Comparison of ENCODE assay signal across 10 cellular contexts in genomic region chr11:66119348-66120133, GRCh38. TPM values are rescaled to one million over a fixed set of nuclear protein-coding genes. Genes with fewer than 3 reads are reported as not detected.
DNase-seq lines count a peak whose midpoint lies in the region; ATAC-seq and TF ChIP-seq lines count a peak whose summit lies in the region.
"Had no signal": no experiment of that assay in that cellular context is flagged by ENCODE, and none has a peak within 500 bp of the region (broad histone marks: within the 10 kb centered on the region; RNA-seq: fewer than 3 reads in every experiment).

No MANE protein-coding gene starts in this region.

- peaks cover 8% of the 10 kb centered on the region for H3K36me3 Mint-ChIP-seq in activated naive CD8-positive, alpha-beta T cell treated with anti-CD3 and anti-CD28 coated beads for 36 hours
- H3K36me3 Mint-ChIP-seq in stimulated activated memory B cell treated with anti-CD40 and anti-IgM and Interleukin-4, amounts not matched to agents 10 μg/mL and 1 μg/mL and 100 μg/mL, for 72 hours: peaks cover 5% of the 10 kb centered on the region

- H3K79me2 ChIP-seq in OCI-LY7 (ENCODE audit: insufficient read depth, low read depth, low read length): peaks cover 4% of the 10 kb centered on the region; the same call in 1 of the 2 replicates

- DNase-seq in SIG-M5 treated with dmso at 0.1 percent for 504 hours (lab: John Stamatoyannopoulos, UW; ENCODE audit: unreplicated experiment) (peak; percentile 46), SIG-M5 (lab: John Stamatoyannopoulos, UW) (no peak), right cardiac atrium (no peak), erythroblast (lab: John Stamatoyannopoulos, UW) (no peak), OCI-LY7 (ENCODE audit: low spot score) (no peak), DMS 273 (lab: John Stamatoyannopoulos, UW; ENCODE audit: unreplicated experiment) (no peak)
- DNase-seq in activated naive CD8-positive, alpha-beta T cell treated with anti-CD3 and anti-CD28 coated beads for 36 hours: no peak
- DNase-seq: 8988T had no signal

- no peak overlapping the region for H3K4me3 Mint-ChIP-seq in activated naive CD8-positive, alpha-beta T cell treated with anti-CD3 and anti-CD28 coated beads for 36 hours
- no peak overlapping the region for H3K4me3 Mint-ChIP-seq in stimulated activated memory B cell treated with anti-CD40 and anti-IgM and Interleukin-4, amounts not matched to agents 10 μg/mL and 1 μg/mL and 100 μg/mL, for 72 hours

- POLR2A ChIA-PET in OCI-LY7 (lab: Charles Lee): interaction anchor here (0.6 to 2.2 kb wide), 5 partner anchors 9 to 38 kb away, joined by 3 to 9 read pairs (median 4); no protein-coding TSS in a partner anchor

- no peak overlapping the region for H2AFZ ChIP-seq in OCI-LY7 (ENCODE audit: low read length)

- CTCF ChIA-PET in OCI-LY7 (lab: Charles Lee; ENCODE audit: unreplicated experiment): interaction anchor here (0.5 to 0.6 kb wide), 2 partner anchors 231 to 931 kb away, joined by 3 to 5 read pairs; partner anchors contain the start of gene FIBP

- no peaks in the 10 kb centered on the region for H3K9me2 ChIP-seq in OCI-LY7 (ENCODE audit: insufficient read depth, low read length)

- H3K4me1 Mint-ChIP-seq in activated naive CD8-positive, alpha-beta T cell treated with anti-CD3 and anti-CD28 coated beads for 36 hours: peaks cover 76% of the 10 kb centered on the region
- peaks cover 70% of the 10 kb centered on the region for H3K4me1 Mint-ChIP-seq in stimulated activated memory B cell treated with anti-CD40 and anti-IgM and Interleukin-4, amounts not matched to agents 10 μg/mL and 1 μg/mL and 100 μg/mL, for 72 hours

- H4K20me1 ChIP-seq in OCI-LY7 (ENCODE audit: insufficient read depth, low read length): no peaks in the 10 kb centered on the region

- H3K27me3 Mint-ChIP-seq in activated naive CD8-positive, alpha-beta T cell treated with anti-CD3 and anti-CD28 coated beads for 36 hours: no peaks in the 10 kb centered on the region
- no peaks in the 10 kb centered on the region for H3K27me3 Mint-ChIP-seq in stimulated activated memory B cell treated with anti-CD40 and anti-IgM and Interleukin-4, amounts not matched to agents 10 μg/mL and 1 μg/mL and 100 μg/mL, for 72 hours

- peak; percentile 55 to 89 for ATAC-seq in right cardiac atrium
- ATAC-seq in stimulated activated memory B cell treated with anti-CD40 and anti-IgM and Interleukin-4, amounts not matched to agents 10 μg/mL and 1 μg/mL and 100 μg/mL, for 72 hours: no peak
- ATAC-seq: gastroesophageal sphincter had no signal

- H3K4me3 ChIP-seq in right cardiac atrium (ENCODE audit: low read length) (no peak overlapping the region), OCI-LY7 (ENCODE audit: low read depth, low read length, poor library complexity, severe bottlenecking) (no peak overlapping the region)
- H3K4me3 ChIP-seq: gastroesophageal sphincter had no signal

- peak overlapping the region; percentile 97 for H3K27ac ChIP-seq in right cardiac atrium (ENCODE audit: low read length)
- H3K27ac ChIP-seq in OCI-LY7 (ENCODE audit: low read depth, low read length, poor library complexity, severe bottlenecking): no peak overlapping the region
- H3K27ac ChIP-seq: gastroesophageal sphincter had no signal

- TF ChIP-seq CTCF in OCI-LY7 (conservative IDR thresholded peaks at IDR 0.05; ENCODE audit: low read length): no peak

- no peaks in the 10 kb centered on the region for H3K9me3 ChIP-seq in right cardiac atrium (ENCODE audit: control insufficient read depth, low read length)
- no peaks in the 10 kb centered on the region for H3K9me3 ChIP-seq in OCI-LY7 (ENCODE audit: low read length)

- H3K4me1 ChIP-seq in right cardiac atrium (ENCODE audit: control insufficient read depth, insufficient read depth, low read length) (peaks cover 3% of the 10 kb centered on the region), OCI-LY7 (ENCODE audit: insufficient read depth, low read length, poor library complexity, severe bottlenecking) (peaks cover 48% of the 10 kb centered on the region)
- H3K4me1 ChIP-seq: gastroesophageal sphincter had no signal

- no TSS peak for BruUV-seq in OCI-LY7 (replicated peaks; lab: Mats Ljungman, UMichigan)

- no peaks in the 10 kb centered on the region for H3K27me3 ChIP-seq in right cardiac atrium (ENCODE audit: control insufficient read depth, insufficient read depth)
- H3K27me3 ChIP-seq: gastroesophageal sphincter had no signal

- peak overlapping the region; percentile 55 for H3K27ac Mint-ChIP-seq in activated naive CD8-positive, alpha-beta T cell treated with anti-CD3 and anti-CD28 coated beads for 36 hours
- peak overlapping the region; percentile 0 for H3K27ac Mint-ChIP-seq in stimulated activated memory B cell treated with anti-CD40 and anti-IgM and Interleukin-4, amounts not matched to agents 10 μg/mL and 1 μg/mL and 100 μg/mL, for 72 hours

- H3K4me2 ChIP-seq in OCI-LY7 (ENCODE audit: low read length): no peak overlapping the region

- 19% methylated on average over 5 of the region's 5 CpGs for WGBS in right cardiac atrium

- no peaks in the 10 kb centered on the region for H3K36me3 ChIP-seq in OCI-LY7 (ENCODE audit: insufficient read depth, low read length)
- H3K36me3 ChIP-seq: gastroesophageal sphincter had no signal

- no peaks in the 10 kb centered on the region for H3K9me3 Mint-ChIP-seq in activated naive CD8-positive, alpha-beta T cell treated with anti-CD3 and anti-CD28 coated beads for 36 hours
- no peaks in the 10 kb centered on the region for H3K9me3 Mint-ChIP-seq in stimulated activated memory B cell treated with anti-CD40 and anti-IgM and Interleukin-4, amounts not matched to agents 10 μg/mL and 1 μg/mL and 100 μg/mL, for 72 hours

- no peak for TF ChIP-seq POLR2A in erythroblast (IDR thresholded peaks at IDR 0.05; ENCODE audit: low read length)

- intact Hi-C loops in right cardiac atrium (cut with DNase I): loop anchor here in 1 of 4 donors (10.0 kb wide), 1 partner anchor 45 kb away; the partner anchor contains the start of gene PACS1
- intact Hi-C loops in OCI-LY7 (cut with micrococcal nuclease; ENCODE audit: unreplicated experiment): no loop called here

RNA-seq across cellular contexts. Expression of gene PACS1, which starts 49.5 kb away (rescaled TPM):
- total RNA-seq in activated naive CD8-positive, alpha-beta T cell treated with anti-CD3 and anti-CD28 coated beads for 36 hours: 10 to 100 TPM; 58.4 to 61.4 TPM
- total RNA-seq in right cardiac atrium (10 to 100 TPM; 48.3 to 82.5 (median 56.5) TPM), OCI-LY7 (2022) (50.5 and 52.5 TPM in 2 replicates)
- 30.9 TPM for polyA plus RNA-seq in right cardiac atrium
- total RNA-seq in OCI-LY7 (2014; rRNA removed; shearing (Covaris generic)): 21.2 and 23.7 TPM in 2 replicates
